Comparison of ENCODE assay signal across 8 cellular contexts in the genomic region with DNA sequence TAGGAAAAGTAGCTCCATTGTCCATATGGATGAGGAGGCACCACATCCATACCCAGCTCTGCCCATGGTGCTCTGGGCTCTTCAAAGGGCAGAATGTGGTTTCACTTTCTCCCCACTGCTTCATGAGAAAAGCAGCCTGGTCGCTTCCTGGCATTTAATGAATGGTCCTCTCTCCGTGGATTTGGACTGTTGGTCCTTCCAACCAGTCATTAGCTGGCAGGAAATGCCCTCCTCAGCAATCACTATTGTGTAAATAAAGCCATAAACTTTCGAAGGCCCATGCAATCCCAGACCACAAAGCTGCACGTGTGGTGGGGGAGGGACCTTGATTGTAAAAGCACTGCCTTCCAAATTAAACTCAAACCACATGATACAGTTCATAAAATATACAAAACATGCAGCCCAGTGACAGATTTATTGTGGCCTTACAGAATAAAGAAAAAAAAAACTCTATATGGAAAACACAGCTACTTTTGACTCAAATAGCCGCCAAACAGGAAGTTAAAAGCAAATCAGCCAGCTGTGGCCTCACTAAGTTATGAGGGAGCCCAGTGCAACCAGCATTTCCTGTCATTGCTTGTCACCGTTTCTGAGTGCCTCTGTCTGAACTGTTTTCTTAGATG. TPM values are rescaled to one million over a fixed set of nuclear protein-coding genes. Genes with fewer than 3 reads are reported as not detected.
DNase-seq lines count a peak whose midpoint lies in the region; ATAC-seq and TF ChIP-seq lines count a peak whose summit lies in the region.

No MANE protein-coding gene starts in this region.

- H3K36me3 ChIP-seq in GM06990 (ENCODE audit: control insufficient read depth, insufficient read depth, low read length) (no peaks in the 10 kb centered on the region), IMR-90 (ENCODE audit: control insufficient read depth, insufficient read depth, low read length) (no peaks in the 10 kb centered on the region), mammary epithelial cell (ENCODE audit: insufficient read depth, low read length) (no peaks in the 10 kb centered on the region)

- H3K9me3 Mint-ChIP-seq in stimulated activated naive CD8-positive, alpha-beta T cell treated with anti-CD3 and anti-CD28 coated beads, Interleukin-15, amount 100 ng/mL, for 72 hours, result no peaks in the 10 kb centered on the region

- H4K5ac ChIP-seq in IMR-90 (ENCODE audit: low read depth, low read length), result no peak overlapping the region; the same call in 1 of the 2 replicates

- H3K9me1 ChIP-seq in IMR-90 (ENCODE audit: insufficient read depth, low read length), result peaks cover 4% of the 10 kb centered on the region; the same call in 1 of the 2 replicates

- dilution Hi-C loops in IMR-90 (cut with HindIII; ENCODE audit: low sequenced_read_pairs, unreplicated experiment), result no loop called here
- dilution Hi-C loops in mammary epithelial cell (cut with HindIII; ENCODE audit: low sequenced_read_pairs), result no loop called here

- 0 out of 2 replicates have a peak overlapping the region, but pooled peaks have one; percentile 11 for H4K91ac ChIP-seq in IMR-90 (ENCODE audit: insufficient read depth, low read depth, low read length)

- H3K9me3 ChIP-seq in IMR-90 (ENCODE audit: control insufficient read depth, insufficient read depth, low read length), result no peaks in the 10 kb centered on the region
- H3K9me3 ChIP-seq in mammary epithelial cell (replicated peaks; ENCODE audit: insufficient read depth, low read length), result no peaks in the 10 kb centered on the region

- TF ChIP-seq RAD21 in IMR-90 (IDR thresholded peaks at IDR 0.05; ENCODE audit: low read length), result no peak

- no peaks in the 10 kb centered on the region for H3K27me3 Mint-ChIP-seq in stimulated activated naive CD8-positive, alpha-beta T cell treated with anti-CD3 and anti-CD28 coated beads, Interleukin-15, amount 100 ng/mL, for 72 hours

- no peak overlapping the region; the same call in 1 of the 2 replicates for H3K18ac ChIP-seq in IMR-90 (ENCODE audit: low read depth, low read length)

- in situ Hi-C loops in IMR-90 (cut with MboI; ENCODE audit: low sequenced_read_pairs), result no loop called here
- in situ Hi-C loops in mammary epithelial cell (cut with MboI; ENCODE audit: low sequenced_read_pairs in 2 of 2), result no loop called here

- H3K56ac ChIP-seq in IMR-90 (ENCODE audit: extremely low read depth, insufficient read depth, low read length), result no peak overlapping the region

- no peak overlapping the region for H2AK5ac ChIP-seq in IMR-90 (ENCODE audit: low read depth, low read length)

- H4K8ac ChIP-seq in IMR-90 (ENCODE audit: low read depth in 2 of 2, low read length in 2 of 2), result peak overlapping the region in 1 of 2 experiments; percentile 28; a peak in 2 of 4 replicates

- peaks cover 22% of the 10 kb centered on the region for H3K4me1 Mint-ChIP-seq in stimulated activated naive CD8-positive, alpha-beta T cell treated with anti-CD3 and anti-CD28 coated beads, Interleukin-15, amount 100 ng/mL, for 72 hours

- peak overlapping the region; percentile 51 for H3K4me3 ChIP-seq in GM06990 (replicated peaks; ENCODE audit: low read depth, low read length)
- 0 out of 2 replicates have a peak overlapping the region, but pooled peaks have one; percentile 3 for H3K4me3 ChIP-seq in IMR-90 (ENCODE audit: insufficient read depth, low read depth, low read length)
- peak overlapping the region; percentile 31 to 43 (median 34) for H3K4me3 ChIP-seq in mammary epithelial cell (replicated peaks in 1 of 3; ENCODE audit: insufficient read depth in 1 of 3, low read depth in 2 of 3, low read length in 3 of 3)
- no peak overlapping the region for H3K4me3 ChIP-seq in lower leg skin (ENCODE audit: low read depth, poor library complexity, severe bottlenecking)

- no peaks in the 10 kb centered on the region for H3K4me1 ChIP-seq in IMR-90 (ENCODE audit: control insufficient read depth, insufficient read depth, low read length)
- peaks cover 14% of the 10 kb centered on the region for H3K4me1 ChIP-seq in mammary epithelial cell (ENCODE audit: insufficient read depth, low read length)

- DNase-seq in GM06990 (ENCODE audit: extremely low read depth, insufficient read length) (peak; percentile 48), IMR-90 (peak; percentile 20), mammary epithelial cell (peak; percentile 20), lower leg skin (ENCODE audit: low spot score in 2 of 2) (peak; percentile 34 to 85), NCI-H2171 (lab: John Stamatoyannopoulos, UW) (no peak)
- DNase-seq in stimulated activated naive CD8-positive, alpha-beta T cell treated with anti-CD3 and anti-CD28 coated beads, Interleukin-15, amount 100 ng/mL, for 72 hours, result peak; percentile 15 to 40

- no peak overlapping the region for H3K27ac ChIP-seq in IMR-90 (ENCODE audit: insufficient read depth, low read length)
- H3K27ac ChIP-seq in mammary epithelial cell (ENCODE audit: insufficient read depth, low read depth, low read length), result peak overlapping the region; percentile 47

- H3K79me2 ChIP-seq in mammary epithelial cell (ENCODE audit: insufficient read depth, low read length), result peaks cover 20% of the 10 kb centered on the region

- TF ChIP-seq POLR2A in IMR-90 (IDR thresholded peaks at IDR 0.05; ENCODE audit: low read depth, low read length), result no peak
- TF ChIP-seq POLR2A in lower leg skin (IDR thresholded peaks at IDR 0.05), result no peak

- POLR2A ChIA-PET in IMR-90 (lab: Charles Lee; ENCODE audit: unreplicated experiment), result no interaction called here

- peak overlapping the region; percentile 69 for H2AFZ ChIP-seq in IMR-90 (replicated peaks; ENCODE audit: low read length, poor library complexity)
- H2AFZ ChIP-seq in mammary epithelial cell (ENCODE audit: low read depth, low read length), result peak overlapping the region; percentile 91

- TF ChIP-seq CTCF in GM06990 (IDR thresholded peaks at IDR 0.05; ENCODE audit: insufficient read depth, low read length, poor library complexity, severe bottlenecking), result no peak
- TF ChIP-seq CTCF in IMR-90 (conservative IDR thresholded peaks at IDR 0.05; ENCODE audit: low read depth, low read length), result no peak
- TF ChIP-seq CTCF in mammary epithelial cell (conservative IDR thresholded peaks at IDR 0.05 in 1 of 2, IDR thresholded peaks at IDR 0.05 in 1 of 2; ENCODE audit: extremely low read depth in 1 of 2, insufficient read depth in 1 of 2, low read depth in 1 of 2, low read length in 2 of 2), result no peak
- no peak for TF ChIP-seq CTCF in lower leg skin (IDR thresholded peaks at IDR 0.05)

- no peak overlapping the region for H2BK5ac ChIP-seq in IMR-90 (ENCODE audit: low read depth, low read length, poor library complexity, severe bottlenecking)

- H2AK9ac ChIP-seq in IMR-90 (replicated peaks; ENCODE audit: low read depth, low read length, poor library complexity), result peak overlapping the region; percentile 20

- H3K27me3 ChIP-seq in GM06990 (replicated peaks; ENCODE audit: control insufficient read depth, insufficient read depth, low read length) (no peaks in the 10 kb centered on the region), IMR-90 (ENCODE audit: control insufficient read depth, insufficient read depth, low read length) (peaks cover 2% of the 10 kb centered on the region), mammary epithelial cell (ENCODE audit: insufficient read depth, low read length) (peaks cover 3% of the 10 kb centered on the region)

- intact Hi-C loops in IMR-90 (cut with micrococcal nuclease) (no loop called here), mammary epithelial cell (cut with micrococcal nuclease) (loop anchor here (10.0 kb wide), 1 partner anchor 386 kb away; no protein-coding TSS in a partner anchor), lower leg skin (cut with DNase I; ENCODE audit: low total_unique reads) (no loop called here)

- H2BK120ac ChIP-seq in IMR-90 (ENCODE audit: low read depth, low read length), result peak overlapping the region; percentile 16

- H4K20me1 ChIP-seq in IMR-90 (ENCODE audit: insufficient read depth, low read length) (no peaks in the 10 kb centered on the region), mammary epithelial cell (ENCODE audit: insufficient read depth, low read length) (no peaks in the 10 kb centered on the region)

- H3K9ac ChIP-seq in IMR-90 (ENCODE audit: low read depth, low read length), result no peak overlapping the region
- H3K9ac ChIP-seq in mammary epithelial cell (ENCODE audit: insufficient read depth, low read length), result peak overlapping the region; percentile 27

- H3K23ac ChIP-seq in IMR-90 (ENCODE audit: low read depth, low read length), result no peak overlapping the region

- CTCF ChIA-PET in IMR-90 (lab: Yijun Ruan, JAX), result interaction anchor here (0.6 kb wide), 1 partner anchor 26 kb away, joined by 3 read pairs; no protein-coding TSS in a partner anchor
- CTCF ChIA-PET in mammary epithelial cell (lab: Charles Lee; ENCODE audit: low non-redundant PET), result interaction anchor here (0.6 kb wide), 1 partner anchor 38 kb away, joined by 3 read pairs; no protein-coding TSS in a partner anchor

- H3K4me3 Mint-ChIP-seq in stimulated activated naive CD8-positive, alpha-beta T cell treated with anti-CD3 and anti-CD28 coated beads, Interleukin-15, amount 100 ng/mL, for 72 hours, result peak overlapping the region; percentile 74 to 81

- peak overlapping the region; percentile 98 for H3K27ac Mint-ChIP-seq in stimulated activated naive CD8-positive, alpha-beta T cell treated with anti-CD3 and anti-CD28 coated beads, Interleukin-15, amount 100 ng/mL, for 72 hours

- H3K79me1 ChIP-seq in IMR-90 (ENCODE audit: low read depth in 1 of 2, low read length in 2 of 2), result no peaks in the 10 kb centered on the region

- no TSS peak for BruUV-seq in IMR-90 (replicated peaks; lab: Mats Ljungman, UMichigan)
- no TSS peak for BruUV-seq in mammary epithelial cell (replicated peaks; lab: Mats Ljungman, UMichigan)

- H3K4me2 ChIP-seq in IMR-90 (ENCODE audit: low read depth, low read length) (peak overlapping the region; percentile 40), mammary epithelial cell (ENCODE audit: insufficient read depth, low read depth, low read length) (peak overlapping the region; percentile 87)

- no peak overlapping the region for H3K14ac ChIP-seq in IMR-90 (replicated peaks; ENCODE audit: low read depth, low read length)

- no peak overlapping the region for H2BK15ac ChIP-seq in IMR-90 (ENCODE audit: low read depth, low read length)

- peak; percentile 84 for ATAC-seq in GM21526 (IDR thresholded peaks at IDR 0.05; ENCODE audit: low FRiP score, unreplicated experiment)
- ATAC-seq in IMR-90 (ENCODE audit: low read depth), result peak; percentile 79
- ATAC-seq in SK-N-SH treated with all-trans-retinoic acid at 6 μM for 48 hours, result peak; percentile 74
- ATAC-seq in stimulated activated naive CD8-positive, alpha-beta T cell treated with anti-CD3 and anti-CD28 coated beads, Interleukin-15, amount 100 ng/mL, for 72 hours, result peak; percentile 90

- no peak overlapping the region; the same call in 1 of the 2 replicates for H2BK20ac ChIP-seq in IMR-90 (ENCODE audit: low read depth, low read length)

- H3K4ac ChIP-seq in IMR-90 (ENCODE audit: low read depth, low read length), result peak overlapping the region; percentile 4; the same call in 1 of the 2 replicates

- no CpG with 5 or more reads among the region's 6 CpGs for WGBS in IMR-90 (ENCODE audit: extremely low coverage in 2 of 2, insufficient read length in 1 of 2), 2 experiments
- WGBS in mammary epithelial cell (ENCODE audit: low coverage, missing lambda C conversion rate), result 26% methylated on average over 6 of the region's 6 CpGs
- 2 to 15% methylated on average over 6 of the region's 6 CpGs for WGBS in lower leg skin, 2 donors

RNA-seq across cellular contexts. Expression of gene MBNL3, which starts 8.1 kb away (rescaled TPM):
- total RNA-seq in IMR-90 (2012; rRNA removed) (1.1 TPM in 2 replicates), mammary epithelial cell (10 to 100 TPM in 1 of 2 donors, 1 to 10 TPM in 1; 5.7 to 12.9 TPM), lower leg skin (10 to 100 TPM; 22.6 to 33.3 (median 27.2) TPM)
- polyA plus RNA-seq in IMR-90 (2012; rRNA removed) (0.32 and 0.49 TPM in 2 replicates), mammary epithelial cell (9.7 TPM)
- 0.06 and 0.18 TPM in 2 replicates for polyA plus RNA-seq in IMR-90 (2012; cell fraction: cytosol; rRNA removed)
- 0.15 and 0.49 TPM in 2 replicates for polyA plus RNA-seq in IMR-90 (2012; cell fraction: nucleus; rRNA removed; ENCODE audit: low replicate concordance)
- 27.4 TPM for polyA minus RNA-seq in mammary epithelial cell
